ENCODE assay signal across 21 cellular contexts in the genomic region with DNA sequence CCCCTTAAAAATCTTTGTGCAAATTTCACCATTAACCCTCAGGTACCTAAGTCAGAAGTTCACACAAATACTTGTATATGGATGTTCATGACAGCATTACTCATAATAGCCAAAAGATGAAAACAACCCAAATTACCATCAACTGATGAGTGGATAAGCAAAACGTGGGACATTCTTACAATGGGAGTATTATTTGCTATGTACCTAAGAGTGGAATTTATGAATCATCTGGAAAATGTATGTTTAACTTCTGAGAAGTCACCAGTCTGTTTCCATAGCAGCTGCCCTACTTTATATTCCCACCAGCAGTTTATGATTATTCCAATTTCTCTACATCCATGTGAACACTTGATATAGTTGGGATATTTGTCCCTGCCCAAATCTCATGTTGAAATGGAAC.
DNase-seq lines count a peak whose midpoint lies in the region; ATAC-seq and TF ChIP-seq lines count a peak whose summit lies in the region.
"Had no signal": no experiment of that assay in that cellular context is flagged by ENCODE, and none has a peak within 500 bp of the region (broad histone marks: within the 10 kb centered on the region; RNA-seq: fewer than 3 reads in every experiment).

No MANE protein-coding gene starts in this region.

- H4K20me1 ChIP-seq in smooth muscle cell (ENCODE audit: low read depth): no peaks in the 10 kb centered on the region

- H3K9me3 ChIP-seq in smooth muscle cell (replicated peaks; ENCODE audit: low read depth): no peaks in the 10 kb centered on the region
- H3K9me3 ChIP-seq: BE2C, Caco-2 had no signal

- H3K4me1 ChIP-seq in foreskin keratinocyte: no peaks in the 10 kb centered on the region
- H3K4me1 ChIP-seq in smooth muscle cell (ENCODE audit: low read depth): no peaks in the 10 kb centered on the region
- H3K4me1 ChIP-seq: BE2C, Caco-2 had no signal

- no peaks in the 10 kb centered on the region for H3F3A ChIP-seq in smooth muscle cell (ENCODE audit: low read depth)

- H3K79me2 ChIP-seq in smooth muscle cell (ENCODE audit: low read depth): no peaks in the 10 kb centered on the region

- H3K27ac ChIP-seq in foreskin keratinocyte (no peak overlapping the region), smooth muscle cell (ENCODE audit: low read depth) (peak overlapping the region; percentile 48)
- H3K27ac ChIP-seq: GM23248, HL-60 had no signal

- ATAC-seq in foreskin keratinocyte (peak; percentile 57), esophagus mucosa (no peak)
- ATAC-seq: GM12878, HepG2 had no signal

- DNase-seq in HT1080 (ENCODE audit: low read depth): peak; percentile 55
- peak; percentile 15 for DNase-seq in RKO (ENCODE audit: low spot score)
- peak; percentile 13 to 39 for DNase-seq in foreskin keratinocyte
- DNase-seq in smooth muscle cell (lab: John Stamatoyannopoulos, UW; ENCODE audit: unreplicated experiment): no peak
- DNase-seq in NCI-H146 (lab: John Stamatoyannopoulos, UW): no peak
- no peak for DNase-seq in cardiac septum (ENCODE audit: low spot score)
- DNase-seq: ACHN; BE2C; C1 segment of cervical spinal cord; Caco-2; CD4-positive, CD25-positive, alpha-beta regulatory T cell; CD8-positive, alpha-beta memory T cell; DND-41; EL; GM23248; KBM-7 had no signal

- WGBS in smooth muscle cell (ENCODE audit: low lambda C conversion rate): 34% methylated on average over 1 of the region's 1 CpG

- H2AFZ ChIP-seq in smooth muscle cell (ENCODE audit: low read depth): no peak overlapping the region
- H2AFZ ChIP-seq: GM23248 had no signal

- TF ChIP-seq CTCF in foreskin keratinocyte (conservative IDR thresholded peaks at IDR 0.05): no peak
- no peak for TF ChIP-seq CTCF in smooth muscle cell (IDR thresholded peaks at IDR 0.05; ENCODE audit: borderline replicate concordance, insufficient read depth, poor library complexity, severe bottlenecking)

- intact Hi-C loops in cardiac septum (cut with DNase I): no loop called here

- H3K27me3 ChIP-seq in foreskin keratinocyte (no peaks in the 10 kb centered on the region), smooth muscle cell (ENCODE audit: low read depth) (no peaks in the 10 kb centered on the region)
- H3K27me3 ChIP-seq: BE2C had no signal

- no peak overlapping the region for H3K9ac ChIP-seq in smooth muscle cell (ENCODE audit: low read depth)
- H3K9ac ChIP-seq: GM23248 had no signal

- H3K4me2 ChIP-seq in smooth muscle cell: no peak overlapping the region

- no peak overlapping the region for H3K4me3 ChIP-seq in smooth muscle cell
- H3K4me3 ChIP-seq: GM12878, GM23248, HAP-1 had no signal

- H3K36me3 ChIP-seq in smooth muscle cell (ENCODE audit: low read depth): no peaks in the 10 kb centered on the region
- H3K36me3 ChIP-seq: BE2C, HAP-1 had no signal

Comparison
In these comparisons a context has a peak if more than half of its experiments do, and no peak if none do; other contexts are left out.
1. DNase-seq: peak in HT1080 (single experiment), RKO (single experiment) and foreskin keratinocyte (2 of 2); none in smooth muscle cell (single experiment), NCI-H146 (single experiment) and cardiac septum (single experiment).